In genomic region chr7:65250216-65250615, GRCh38 we compare ENCODE assay signal across 24 cellular contexts.
DNase-seq lines count a peak whose midpoint lies in the region; TF ChIP-seq lines count a peak whose summit lies in the region.
"Had no signal": no experiment of that assay in that cellular context is flagged by ENCODE, and none has a peak within 500 bp of the region (broad histone marks: within the 10 kb centered on the region; RNA-seq: fewer than 3 reads in every experiment).

No MANE protein-coding gene starts in this region.

- H3K27me3 Mint-ChIP-seq in activated naive CD4-positive, alpha-beta T cell treated with anti-CD3 and anti-CD28 coated beads, Interleukin-2, amount 50 U/mL, for 24 hours = peaks cover 18% of the 10 kb centered on the region
- H3K27me3 Mint-ChIP-seq in activated naive CD4-positive, alpha-beta T cell treated with anti-CD3 and anti-CD28 coated beads, Interleukin-2, amount 10 ng/mL, durations not matched to agents 7 days and 5 days = peaks cover 46% of the 10 kb centered on the region
- H3K27me3 Mint-ChIP-seq in endodermal cell (ENCODE audit: insufficient read depth) = peaks cover 5% of the 10 kb centered on the region
- peaks cover 9% of the 10 kb centered on the region for H3K27me3 Mint-ChIP-seq in neural progenitor cell (ENCODE audit: insufficient read depth, low read depth)

- peaks cover 3% of the 10 kb centered on the region for H3K4me1 Mint-ChIP-seq in activated naive CD4-positive, alpha-beta T cell treated with anti-CD3 and anti-CD28 coated beads, Interleukin-2, amount 50 U/mL, for 24 hours
- peaks cover 6% of the 10 kb centered on the region for H3K4me1 Mint-ChIP-seq in activated naive CD4-positive, alpha-beta T cell treated with anti-CD3 and anti-CD28 coated beads, Interleukin-2, amount 10 ng/mL, durations not matched to agents 7 days and 5 days
- H3K4me1 Mint-ChIP-seq in endodermal cell (peaks cover 9% of the 10 kb centered on the region), neural progenitor cell (peaks cover 9% of the 10 kb centered on the region)

- H2AFZ ChIP-seq in neural progenitor cell (replicated peaks) = no peak overlapping the region

- H4K20me1 ChIP-seq in neural progenitor cell (ENCODE audit: low read depth) = no peaks in the 10 kb centered on the region

- no peaks in the 10 kb centered on the region for H3K79me2 ChIP-seq in neural progenitor cell (ENCODE audit: low read depth)

- no peak overlapping the region for H3K27ac ChIP-seq in endodermal cell (ENCODE audit: low read depth, low read length)
- no peak overlapping the region for H3K27ac ChIP-seq in neural progenitor cell
- no peak overlapping the region for H3K27ac ChIP-seq in substantia nigra (ENCODE audit: low read depth, low read length, poor library complexity, severe bottlenecking)
- H3K27ac ChIP-seq: cardiac muscle cell, gastrocnemius medialis, neutrophil, uterus, WERI-Rb-1 had no signal

- TF ChIP-seq CTCF in endodermal cell (conservative IDR thresholded peaks at IDR 0.05) (no peak), neural progenitor cell (IDR thresholded peaks at IDR 0.05) (no peak)

- peak overlapping the region; percentile 39 for H3K4me3 Mint-ChIP-seq in activated naive CD4-positive, alpha-beta T cell treated with anti-CD3 and anti-CD28 coated beads, Interleukin-2, amount 50 U/mL, for 24 hours
- H3K4me3 Mint-ChIP-seq in activated naive CD4-positive, alpha-beta T cell treated with anti-CD3 and anti-CD28 coated beads, Interleukin-2, amount 10 ng/mL, durations not matched to agents 7 days and 5 days = no peak overlapping the region
- H3K4me3 Mint-ChIP-seq in endodermal cell (peak overlapping the region; percentile 73), neural progenitor cell (peak overlapping the region; percentile 69)
- H3K4me3 Mint-ChIP-seq: activated CD8-positive, alpha-beta T cell treated with anti-CD3 and anti-CD28 coated beads for 36 hours had no signal

- no peaks in the 10 kb centered on the region for H3K4me1 ChIP-seq in endodermal cell (ENCODE audit: control insufficient read depth, insufficient read depth, low read length)
- H3K4me1 ChIP-seq in neural progenitor cell = peaks cover 4% of the 10 kb centered on the region
- H3K4me1 ChIP-seq: gastrocnemius medialis, uterus had no signal

- H3K4me2 ChIP-seq in neural progenitor cell = no peak overlapping the region

- no peaks in the 10 kb centered on the region for H3K9me3 Mint-ChIP-seq in activated naive CD4-positive, alpha-beta T cell treated with anti-CD3 and anti-CD28 coated beads, Interleukin-2, amount 50 U/mL, for 24 hours
- H3K9me3 Mint-ChIP-seq in activated naive CD4-positive, alpha-beta T cell treated with anti-CD3 and anti-CD28 coated beads, Interleukin-2, amount 10 ng/mL, durations not matched to agents 7 days and 5 days = no peaks in the 10 kb centered on the region
- no peaks in the 10 kb centered on the region for H3K9me3 Mint-ChIP-seq in endodermal cell
- H3K9me3 Mint-ChIP-seq in neural progenitor cell = no peaks in the 10 kb centered on the region
- H3K9me3 Mint-ChIP-seq: activated CD8-positive, alpha-beta T cell treated with anti-CD3 and anti-CD28 coated beads for 36 hours; activated T-cell treated with anti-CD3 and anti-CD28 coated beads, Interleukin-2, amount 50 U/mL, for 4 hours had no signal

- CTCF ChIA-PET in activated naive CD4-positive, alpha-beta T cell treated with anti-CD3 and anti-CD28 coated beads, Interleukin-2, amount 10 ng/mL, durations not matched to agents 7 days and 5 days (lab: Charles Lee) = no interaction called here

- no peak for DNase-seq in activated naive CD4-positive, alpha-beta T cell treated with anti-CD3 and anti-CD28 coated beads, Interleukin-2, amount 10 ng/mL, durations not matched to agents 7 days and 5 days
- DNase-seq in NCI-H226 = peak; percentile 20
- DNase-seq in endodermal cell = no peak
- no peak for DNase-seq in neural progenitor cell (ENCODE audit: low spot score)
- no peak for DNase-seq in SKM-1 (lab: John Stamatoyannopoulos, UW; ENCODE audit: unreplicated experiment)
- DNase-seq in OCI-M1 (lab: John Stamatoyannopoulos, UW) = no peak
- DNase-seq in substantia nigra (lab: John Stamatoyannopoulos, UW) = no peak
- DNase-seq: ACHN; activated CD8-positive, alpha-beta T cell treated with anti-CD3 and anti-CD28 coated beads for 36 hours; activated T-cell treated with anti-CD3 and anti-CD28 coated beads, Interleukin-2, amount 50 U/mL, for 4 hours; DMS53; gastrocnemius medialis; Kasumi-1; mesendoderm; NCI-H1105; NCI-H2081; SHP77; stimulated activated CD4-positive, alpha-beta T cell treated with anti-CD3 and anti-CD28 coated beads, Interleukin-12 subunit alpha, Interleukin-12 subunit beta, amount 100 ng/mL, for 4 hours; stimulated activated CD8-positive, alpha-beta memory T cell treated with anti-CD3 and anti-CD28 coated beads, Interleukin-4, amount 100 ng/mL, for 48 hours; uterus; WERI-Rb-1 had no signal

- H3K27me3 ChIP-seq in endodermal cell (ENCODE audit: control insufficient read depth, insufficient read depth, low read length, poor library complexity, severe bottlenecking) (no peaks in the 10 kb centered on the region), neural progenitor cell (no peaks in the 10 kb centered on the region)
- H3K27me3 ChIP-seq: uterus had no signal

- H3K27ac Mint-ChIP-seq in activated naive CD4-positive, alpha-beta T cell treated with anti-CD3 and anti-CD28 coated beads, Interleukin-2, amount 50 U/mL, for 24 hours = no peak overlapping the region
- no peak overlapping the region for H3K27ac Mint-ChIP-seq in activated naive CD4-positive, alpha-beta T cell treated with anti-CD3 and anti-CD28 coated beads, Interleukin-2, amount 10 ng/mL, durations not matched to agents 7 days and 5 days
- H3K27ac Mint-ChIP-seq in endodermal cell (no peak overlapping the region), neural progenitor cell (no peak overlapping the region)
- H3K27ac Mint-ChIP-seq: activated CD8-positive, alpha-beta T cell treated with anti-CD3 and anti-CD28 coated beads for 36 hours had no signal

- H3K36me3 Mint-ChIP-seq in activated naive CD4-positive, alpha-beta T cell treated with anti-CD3 and anti-CD28 coated beads, Interleukin-2, amount 50 U/mL, for 24 hours = no peaks in the 10 kb centered on the region
- no peaks in the 10 kb centered on the region for H3K36me3 Mint-ChIP-seq in activated naive CD4-positive, alpha-beta T cell treated with anti-CD3 and anti-CD28 coated beads, Interleukin-2, amount 10 ng/mL, durations not matched to agents 7 days and 5 days
- H3K36me3 Mint-ChIP-seq in endodermal cell (ENCODE audit: low read depth) (no peaks in the 10 kb centered on the region), neural progenitor cell (no peaks in the 10 kb centered on the region)

- no peak overlapping the region for H3K9ac ChIP-seq in endodermal cell (ENCODE audit: extremely low read depth, low read length, poor library complexity, severe bottlenecking)
- no peak overlapping the region for H3K9ac ChIP-seq in neural progenitor cell

- WGBS in endodermal cell (ENCODE audit: insufficient coverage in 1 of 2, insufficient read length in 1 of 2), 2 experiments = 94 to 95% methylated on average over 3 of the region's 3 CpGs

- no peaks in the 10 kb centered on the region for H3K36me3 ChIP-seq in endodermal cell (ENCODE audit: control insufficient read depth, insufficient read depth, low read length)
- H3K36me3 ChIP-seq in neural progenitor cell = no peaks in the 10 kb centered on the region
- H3K36me3 ChIP-seq: cardiac muscle cell, gastrocnemius medialis, neutrophil, uterus, WERI-Rb-1 had no signal

- H3K9me3 ChIP-seq in endodermal cell (ENCODE audit: control insufficient read depth, low read length) = no peaks in the 10 kb centered on the region
- no peaks in the 10 kb centered on the region for H3K9me3 ChIP-seq in neural progenitor cell (ENCODE audit: low read depth)
- H3K9me3 ChIP-seq: gastrocnemius medialis, neutrophil, uterus had no signal

- peak overlapping the region; percentile 86 for H3K4me3 ChIP-seq in endodermal cell (ENCODE audit: low read length)
- H3K4me3 ChIP-seq in neural progenitor cell = no peak overlapping the region
- H3K4me3 ChIP-seq: cardiac muscle cell, gastrocnemius medialis, uterus had no signal

- H3F3A ChIP-seq in neural progenitor cell (ENCODE audit: low read depth) = peaks cover 24% of the 10 kb centered on the region
